ENCODE assay signal across 1 cellular context in the genomic region with DNA sequence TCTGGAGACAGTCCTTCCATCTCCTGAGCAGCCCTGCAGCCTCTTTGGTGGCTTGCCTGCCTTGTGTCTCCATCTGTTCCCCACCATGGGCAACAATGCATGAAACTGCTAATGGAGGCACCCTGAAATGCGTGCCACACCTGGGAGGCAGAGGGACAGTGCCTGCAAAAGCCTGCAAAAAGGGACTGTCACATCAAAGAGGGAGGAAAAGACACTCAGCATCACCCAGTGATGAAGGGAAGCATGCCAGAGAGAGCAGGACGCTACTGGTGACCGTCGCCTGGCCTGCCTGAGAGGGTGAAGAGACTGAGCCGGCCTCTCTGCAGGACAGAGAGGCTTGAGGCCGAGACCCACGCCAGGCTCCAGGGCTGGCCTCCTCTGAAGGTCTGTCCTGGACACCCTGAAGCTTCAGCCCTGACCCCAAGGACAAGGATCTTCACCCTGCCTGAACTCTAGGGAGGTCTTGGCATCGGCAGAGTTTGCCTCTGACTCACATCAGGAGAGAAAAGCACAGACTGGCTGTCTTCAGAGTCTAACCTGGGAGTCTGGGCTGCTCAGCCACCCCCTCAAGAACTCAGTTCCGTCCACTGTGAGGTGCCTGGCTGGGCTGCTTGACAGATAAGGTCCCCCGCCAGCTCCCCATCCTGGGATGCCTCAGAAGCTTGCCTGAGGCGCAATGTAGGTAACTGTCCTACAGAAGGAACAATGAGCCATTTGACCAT.
A peak's percentile ranks its signal among the peaks of the same experiment; 100 is the strongest.
TF ChIP-seq lines count a peak whose summit lies in the region.

No MANE protein-coding gene starts in this region.

TF ChIP-seq in K562, 482 proteins besides CTCF, POLR2A, EP300 and RAD21:
- TF ChIP-seq FUS (optimal IDR thresholded peaks at IDR 0.05; ENCODE audit: low read depth, low read length) = no peak
- TF ChIP-seq CBFA2T3 (IDR thresholded peaks at IDR 0.05) = peak; percentile 22; the same call in 1 of the 2 replicates
- TF ChIP-seq EGR1 (conservative IDR thresholded peaks at IDR 0.05) = peak; percentile 31; the same call in 1 of the 2 replicates
- no peak for TF ChIP-seq GMEB1 (CRISPR knock-in tag; IDR thresholded peaks at IDR 0.05)
- TF ChIP-seq CTBP1 (IDR thresholded peaks at IDR 0.05; ENCODE audit: borderline replicate concordance) = peak; percentile 34; the same call in 1 of the 2 replicates
- 0 out of 2 replicates have a peak, but pooled peaks have one; percentile 16 for TF ChIP-seq MAX (CRISPR knock-in tag; IDR thresholded peaks at IDR 0.05)
TF ChIP-seq in K562: peak in this region for 4.
